Comparison of ENCODE assay signal across 23 cellular contexts in the genomic region with DNA sequence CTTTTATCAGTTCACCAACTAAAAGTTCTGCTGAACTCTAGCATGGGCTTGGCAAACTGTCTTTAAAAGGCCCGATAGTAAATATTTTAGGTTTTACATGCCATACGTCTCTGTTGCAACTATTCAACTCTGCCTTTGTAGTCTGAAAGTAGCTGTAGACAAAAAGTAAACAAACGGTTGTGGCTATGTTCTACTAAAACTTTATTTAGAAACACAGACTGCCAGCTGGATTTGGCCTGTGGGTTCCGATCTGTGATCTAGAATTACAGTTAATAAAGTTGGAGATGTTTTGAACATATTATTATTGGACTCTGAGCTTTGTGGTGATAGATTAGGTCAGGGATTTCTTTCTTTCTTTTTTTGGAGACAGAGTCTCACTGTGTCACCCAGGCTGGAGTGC. TPM values are rescaled to one million over a fixed set of nuclear protein-coding genes. Genes with fewer than 3 reads are reported as not detected.
"Had no signal": no experiment of that assay in that cellular context is flagged by ENCODE, and none has a peak within 500 bp of the region (broad histone marks: within the 10 kb centered on the region; RNA-seq: fewer than 3 reads in every experiment).

No MANE protein-coding gene starts in this region.

- H3K27ac Mint-ChIP-seq: T-cell had no signal

- DNase-seq: Karpas-422, KG1, MG63, NCI-H1048, NCI-H1105, NCI-H1417, NCI-H1436 treated with DMSO at 0.1 percent for 48 hours, NCI-H1694, NCI-H187 treated with DMSO at 0.1 percent for 48 hours, NCI-H2029 treated with DMSO at 0.1 percent for 48 hours, NCI-H2171 treated with DMSO at 0.1 percent for 48 hours, NCI-H345, NCI-H446 treated with DMSO at 0.1 percent for 48 hours, NCI-H510A treated with DMSO at 0.1 percent for 48 hours, NCI-H526 treated with DMSO at 0.1 percent for 48 hours, NCI-H748 treated with DMSO at 0.1 percent for 48 hours, Right ventricle myocardium superior, RPMI8226, SIG-M5, T-cell had no signal

- H3K27me3 Mint-ChIP-seq: T-cell had no signal

- H3K4me3 ChIP-seq: MG63, SJSA1, SK-N-MC had no signal

- H3K4me1 Mint-ChIP-seq: T-cell had no signal

- ATAC-seq: T-cell had no signal

- H3K4me3 Mint-ChIP-seq: T-cell had no signal

- H3K9me3 Mint-ChIP-seq: T-cell had no signal

- H3K36me3 ChIP-seq: MG63, SJSA1 had no signal

- H3K4me1 ChIP-seq: SJSA1 had no signal

- H3K27ac ChIP-seq: HL-60, SJSA1, SK-N-MC had no signal

- H3K27me3 ChIP-seq: MG63, SJSA1 had no signal

- H3K9me3 ChIP-seq: MG63, SJSA1 had no signal

RNA-seq across cellular contexts. Expression of gene HEPACAM2, which starts 39.0 kb away (rescaled TPM):
- total RNA-seq: Right ventricle myocardium superior, SJSA1 had no signal
